15 cellular contexts compared by ENCODE assay signal in the genomic region with DNA sequence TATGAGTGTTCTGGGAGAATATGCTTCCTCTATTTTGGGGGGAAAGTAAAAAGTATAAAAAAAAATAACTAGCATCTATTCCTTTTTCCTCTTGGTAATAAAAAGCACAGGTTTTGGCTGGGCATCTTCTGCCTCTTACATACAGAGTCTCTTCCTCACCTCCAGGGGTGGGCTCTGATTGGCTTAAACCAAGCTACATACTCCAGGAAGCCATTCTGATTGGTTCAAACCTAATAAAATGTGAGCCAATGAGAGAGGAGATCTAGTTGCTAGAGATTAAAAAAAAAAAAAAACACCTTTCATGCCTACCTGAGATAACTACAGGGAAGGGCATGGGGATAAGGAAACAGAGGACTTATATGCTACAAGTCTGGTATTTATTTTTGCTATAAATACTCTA.
A peak's percentile ranks its signal among the peaks of the same experiment; 100 is the strongest.
DNase-seq lines count a peak whose midpoint lies in the region; TF ChIP-seq lines count a peak whose summit lies in the region.
"Had no signal": no experiment of that assay in that cellular context is flagged by ENCODE, and none has a peak within 500 bp of the region (broad histone marks: within the 10 kb centered on the region; RNA-seq: fewer than 3 reads in every experiment).

No MANE protein-coding gene starts in this region.

- no peak for TF ChIP-seq CTCF in testis (IDR thresholded peaks at IDR 0.05)

- in situ Hi-C loops in SK-MEL-5 (cut with HindIII; ENCODE audit: low pct_unique_long_range_greater_than_20kb, low sequenced_read_pairs) = no loop called here

- no peak overlapping the region for H3K27ac ChIP-seq in BLaER1 treated with 17β-estradiol and CSF1 and Interleukin-3, amounts not matched to agents 10 nM and 100 nM
- no peak overlapping the region for H3K27ac ChIP-seq in testis

- peaks cover 0 to 21% (median 0%) of the 10 kb centered on the region in 11 experiments; a peak in 5 of 22 replicates for H3K27me3 ChIP-seq in BLaER1 treated with 17β-estradiol and CSF1 and Interleukin-3, amounts not matched to agents 10 nM and 100 nM
- no peaks in the 10 kb centered on the region for H3K27me3 ChIP-seq in testis
- H3K27me3 ChIP-seq: BE2C had no signal

- DNase-seq in NAMALWA (ENCODE audit: low spot score) (peak; percentile 34), SK-MEL-5 (ENCODE audit: low read depth, low spot score) (peak; percentile 5), testis (peak; percentile 41), NCI-H2196 treated with DMSO at 0.1 percent for 48 hours (lab: John Stamatoyannopoulos, UW; ENCODE audit: unreplicated experiment) (no peak), SKM-1 treated with dmso at 0.1 percent for 144 hours (lab: John Stamatoyannopoulos, UW; ENCODE audit: unreplicated experiment) (no peak), CD1c-positive myeloid dendritic cell (ENCODE audit: extremely low spot score) (no peak)
- DNase-seq: BE2C; CD4-positive, alpha-beta memory T cell; DMS153; DMS79 treated with DMSO at 0.1 percent for 48 hours; EL; HCEC 1CT; HFFc6; KBM-7 had no signal

- H3K4me1 ChIP-seq in BLaER1 treated with 17β-estradiol and CSF1 and Interleukin-3, amounts not matched to agents 10 nM and 100 nM = peaks cover 10 to 53% (median 21%) of the 10 kb centered on the region in 10 experiments; a peak in 19 of 20 replicates
- H3K4me1 ChIP-seq in testis = no peaks in the 10 kb centered on the region
- H3K4me1 ChIP-seq: BE2C had no signal

- H3K4me3 ChIP-seq in BLaER1 treated with 17β-estradiol and CSF1 and Interleukin-3, amounts not matched to agents 10 nM and 100 nM = no peak overlapping the region
- H3K4me3 ChIP-seq in testis = no peak overlapping the region

- intact Hi-C loops in testis (cut with DNase I; ENCODE audit: low total_unique reads) = no loop called here

- no peaks in the 10 kb centered on the region for H3K36me3 ChIP-seq in BLaER1 treated with 17β-estradiol and CSF1 and Interleukin-3, amounts not matched to agents 10 nM and 100 nM
- H3K36me3 ChIP-seq in testis (ENCODE audit: low read depth, missing control alignments) = no peaks in the 10 kb centered on the region
- H3K36me3 ChIP-seq: BE2C had no signal

- no peaks in the 10 kb centered on the region for H3K9me3 ChIP-seq in BLaER1 treated with 17β-estradiol and CSF1 and Interleukin-3, amounts not matched to agents 10 nM and 100 nM (replicated peaks in 1 of 11)
- no peaks in the 10 kb centered on the region for H3K9me3 ChIP-seq in testis
- H3K9me3 ChIP-seq: BE2C had no signal

- H4K20me1 ChIP-seq in BLaER1 treated with 17β-estradiol and CSF1 and Interleukin-3, amounts not matched to agents 10 nM and 100 nM = peaks cover 0 to 8% (median 0%) of the 10 kb centered on the region in 11 experiments; a peak in 1 of 22 replicates

- peak overlapping the region in 6 of 11 experiments; percentile 40 to 78 (median 60); a peak in 6 of 22 replicates for H3K4me2 ChIP-seq in BLaER1 treated with 17β-estradiol and CSF1 and Interleukin-3, amounts not matched to agents 10 nM and 100 nM

- no peak for TF ChIP-seq POLR2A in testis (IDR thresholded peaks at IDR 0.05)

- H3K9ac ChIP-seq in BLaER1 treated with 17β-estradiol and CSF1 and Interleukin-3, amounts not matched to agents 10 nM and 100 nM = no peak overlapping the region

Comparison
In these comparisons a context has a peak if more than half of its experiments do, and no peak if none do; other contexts are left out.
1. DNase-seq: peak in NAMALWA (single experiment), SK-MEL-5 (single experiment) and testis (single experiment); none in NCI-H2196 treated with DMSO at 0.1 percent for 48 hours (single experiment), SKM-1 treated with dmso at 0.1 percent for 144 hours (single experiment) and CD1c-positive myeloid dendritic cell (single experiment).